Comparison of ENCODE assay signal across 22 cellular contexts in genomic region chr14:24379907-24380746, GRCh38. TPM values are rescaled to one million over a fixed set of nuclear protein-coding genes. Genes with fewer than 3 reads are reported as not detected.
A peak's percentile ranks its signal among the peaks of the same experiment; 100 is the strongest.
DNase-seq lines count a peak whose midpoint lies in the region; TF ChIP-seq lines count a peak whose summit lies in the region.
"Had no signal": no experiment of that assay in that cellular context is flagged by ENCODE, and none has a peak within 500 bp of the region (broad histone marks: within the 10 kb centered on the region; RNA-seq: fewer than 3 reads in every experiment).

No MANE protein-coding gene starts in this region.

- no peaks in the 10 kb centered on the region for H3K23me2 ChIP-seq in H9 (ENCODE audit: insufficient read length, low read depth, low read length, poor library complexity, severe bottlenecking)

- H3K23ac ChIP-seq in H9 (ENCODE audit: insufficient read length, low read depth, low read length) = no peak overlapping the region

- no peaks in the 10 kb centered on the region for H3K79me2 ChIP-seq in H9 (ENCODE audit: insufficient read depth, low read length)

- H3T11ph ChIP-seq in H9 (ENCODE audit: low read length) = no peak overlapping the region

- intact Hi-C loops in activated T-helper 2 cell treated with anti-CD3 and anti-CD28 coated beads, Interferon-gamma antibody, Interleukin-2, Interleukin-4, amounts not matched to agents 10 μg/mL and 5 μg/mL and 100 μg/mL, durations not matched to agents 14 hours and 24 hours and 36 hours (cut with micrococcal nuclease) = no loop called here
- intact Hi-C loops in breast epithelium (cut with DNase I; ENCODE audit: low total_unique reads) = no loop called here

- H3K79me1 ChIP-seq in H9 (ENCODE audit: insufficient read depth, low read depth, low read length, poor library complexity, severe bottlenecking) = no peaks in the 10 kb centered on the region

- peaks cover 3% of the 10 kb centered on the region for H3K4me1 ChIP-seq in H9 (ENCODE audit: insufficient read depth, low read length)
- H3K4me1 ChIP-seq in suprapubic skin = peaks cover 44% of the 10 kb centered on the region
- H3K4me1 ChIP-seq in breast epithelium = no peaks in the 10 kb centered on the region
- H3K4me1 ChIP-seq: Caco-2 had no signal

- H3K14ac ChIP-seq in H9 (ENCODE audit: insufficient read depth, low read length) = peak overlapping the region; percentile 2; the same call in 1 of the 2 replicates

- TF ChIP-seq POLR2A in suprapubic skin (IDR thresholded peaks at IDR 0.05) (no peak), breast epithelium (IDR thresholded peaks at IDR 0.05) (no peak)

- no peaks in the 10 kb centered on the region; the same call in none of the 2 replicates for H3K27me3 Mint-ChIP-seq in H9 (ENCODE audit: low read depth)
- H3K27me3 Mint-ChIP-seq in nephron progenitor cell (ENCODE audit: low read depth, poor library complexity) = no peaks in the 10 kb centered on the region
- peaks cover 3% of the 10 kb centered on the region for H3K27me3 Mint-ChIP-seq in activated T-helper 2 cell treated with anti-CD3 and anti-CD28 coated beads, Interferon-gamma antibody, Interleukin-2, Interleukin-4, amounts not matched to agents 10 μg/mL and 5 μg/mL and 100 μg/mL, durations not matched to agents 14 hours and 24 hours and 36 hours (ENCODE audit: low read depth)

- H3K56ac ChIP-seq in H9 (ENCODE audit: insufficient read length, low read depth, low read length) = no peak overlapping the region

- H3K9me3 Mint-ChIP-seq in H9 (no peaks in the 10 kb centered on the region), nephron progenitor cell (no peaks in the 10 kb centered on the region)
- no peaks in the 10 kb centered on the region for H3K9me3 Mint-ChIP-seq in activated T-helper 2 cell treated with anti-CD3 and anti-CD28 coated beads, Interferon-gamma antibody, Interleukin-2, Interleukin-4, amounts not matched to agents 10 μg/mL and 5 μg/mL and 100 μg/mL, durations not matched to agents 14 hours and 24 hours and 36 hours
- H3K9me3 Mint-ChIP-seq: CD4-positive, alpha-beta memory T cell had no signal

- H2BK5ac ChIP-seq in H9 (ENCODE audit: insufficient read length, low read length) = no peak overlapping the region

- H2BK20ac ChIP-seq in H9 (ENCODE audit: low read depth, low read length, poor library complexity, severe bottlenecking) = no peak overlapping the region

- no peak overlapping the region for H2BK120ac ChIP-seq in H9 (ENCODE audit: low read depth, low read length, poor library complexity, severe bottlenecking)

- no peak overlapping the region for H3K4me3 Mint-ChIP-seq in H9
- H3K4me3 Mint-ChIP-seq in nephron progenitor cell = no peak overlapping the region
- H3K4me3 Mint-ChIP-seq in activated T-helper 2 cell treated with anti-CD3 and anti-CD28 coated beads, Interferon-gamma antibody, Interleukin-2, Interleukin-4, amounts not matched to agents 10 μg/mL and 5 μg/mL and 100 μg/mL, durations not matched to agents 14 hours and 24 hours and 36 hours (ENCODE audit: low read depth) = no peak overlapping the region
- H3K4me3 Mint-ChIP-seq: CD4-positive, alpha-beta memory T cell had no signal

- no peak overlapping the region for H3K9ac ChIP-seq in H9 (ENCODE audit: extremely low read depth, insufficient read length, low read length)

- no peak for TF ChIP-seq CTCF in H9 (conservative IDR thresholded peaks at IDR 0.05)
- no peak for TF ChIP-seq CTCF in coronary artery (IDR thresholded peaks at IDR 0.05)
- no peak for TF ChIP-seq CTCF in nephron progenitor cell (IDR thresholded peaks at IDR 0.05)
- no peak for TF ChIP-seq CTCF in suprapubic skin (IDR thresholded peaks at IDR 0.05)
- no peak for TF ChIP-seq CTCF in breast epithelium (IDR thresholded peaks at IDR 0.05)

- H4K8ac ChIP-seq in H9 (replicated peaks; ENCODE audit: insufficient read length, low read depth, low read length) = no peak overlapping the region

- H3K36me3 ChIP-seq in suprapubic skin = no peaks in the 10 kb centered on the region
- no peaks in the 10 kb centered on the region for H3K36me3 ChIP-seq in breast epithelium

- peak overlapping the region in 2 of 3 experiments; percentile 43 to 50; a peak in 3 of 7 replicates for H3K27ac Mint-ChIP-seq in H9
- H3K27ac Mint-ChIP-seq in nephron progenitor cell = peak overlapping the region; percentile 39
- H3K27ac Mint-ChIP-seq in activated T-helper 2 cell treated with anti-CD3 and anti-CD28 coated beads, Interferon-gamma antibody, Interleukin-2, Interleukin-4, amounts not matched to agents 10 μg/mL and 5 μg/mL and 100 μg/mL, durations not matched to agents 14 hours and 24 hours and 36 hours = no peak overlapping the region

- H3K27ac ChIP-seq in H9 (ENCODE audit: insufficient read length, low read depth, low read length) = no peak overlapping the region
- H3K27ac ChIP-seq in coronary artery = no peak overlapping the region
- H3K27ac ChIP-seq in suprapubic skin = no peak overlapping the region
- no peak overlapping the region for H3K27ac ChIP-seq in breast epithelium
- H3K27ac ChIP-seq: HL-60, SK-N-MC had no signal

- H4K5ac ChIP-seq in H9 (ENCODE audit: insufficient read length, low read depth, low read length) = no peak overlapping the region

- no peak overlapping the region for H2BK15ac ChIP-seq in H9 (ENCODE audit: low read depth, low read length)

- no peak overlapping the region for H2BK12ac ChIP-seq in H9 (ENCODE audit: insufficient read length, low read depth, low read length)

- no peak overlapping the region for H2AFZ ChIP-seq in H9 (ENCODE audit: low read length)

- H3K9me3 ChIP-seq in H9 (ENCODE audit: control insufficient read depth, low read depth, low read length) = no peaks in the 10 kb centered on the region
- H3K9me3 ChIP-seq in suprapubic skin = no peaks in the 10 kb centered on the region
- no peaks in the 10 kb centered on the region for H3K9me3 ChIP-seq in breast epithelium
- H3K9me3 ChIP-seq: Caco-2 had no signal

- DNase-seq in H9 = no peak
- peak; percentile 53 for DNase-seq in coronary artery (ENCODE audit: low spot score)
- DNase-seq in nephron progenitor cell = no peak
- no peak for DNase-seq in putamen (ENCODE audit: low spot score)
- DNase-seq in activated T-helper 2 cell treated with anti-CD3 and anti-CD28 coated beads, Interferon-gamma antibody, Interleukin-2, Interleukin-4, amounts not matched to agents 10 μg/mL and 5 μg/mL and 100 μg/mL, durations not matched to agents 14 hours and 24 hours and 36 hours (ENCODE audit: low spot score) = no peak
- DNase-seq in suprapubic skin (ENCODE audit: low spot score in 2 of 2) = no peak
- no peak for DNase-seq in breast epithelium (ENCODE audit: low spot score in 2 of 2)
- DNase-seq: C1 segment of cervical spinal cord; Caco-2; CD4-positive, alpha-beta memory T cell; GF-D8; NCI-H1048; NCI-H1417 treated with DMSO at 0.1 percent for 48 hours; NCI-H187; NCI-H2081 treated with DMSO at 0.1 percent for 48 hours; NCI-H446; NCI-H524 treated with DMSO at 0.1 percent for 48 hours; NCI-H774; SIG-M5 had no signal

- H3K4me3 ChIP-seq in coronary artery = no peak overlapping the region
- no peak overlapping the region for H3K4me3 ChIP-seq in suprapubic skin
- no peak overlapping the region for H3K4me3 ChIP-seq in breast epithelium
- H3K4me3 ChIP-seq: SK-N-MC had no signal

- H3K4me1 Mint-ChIP-seq in H9 = peaks cover 37 to 46% of the 10 kb centered on the region in 2 experiments
- H3K4me1 Mint-ChIP-seq in nephron progenitor cell = peaks cover 79% of the 10 kb centered on the region
- no peaks in the 10 kb centered on the region for H3K4me1 Mint-ChIP-seq in activated T-helper 2 cell treated with anti-CD3 and anti-CD28 coated beads, Interferon-gamma antibody, Interleukin-2, Interleukin-4, amounts not matched to agents 10 μg/mL and 5 μg/mL and 100 μg/mL, durations not matched to agents 14 hours and 24 hours and 36 hours (ENCODE audit: low read depth)
- H3K4me1 Mint-ChIP-seq: CD4-positive, alpha-beta memory T cell had no signal

- no peak overlapping the region for H3K4me2 ChIP-seq in H9 (ENCODE audit: insufficient read depth, insufficient read length, low read length)

- peaks cover 0 to 3% (median 1%) of the 10 kb centered on the region in 3 experiments; a peak in 5 of 7 replicates for H3K36me3 Mint-ChIP-seq in H9 (ENCODE audit: insufficient read depth in 1 of 3, low read depth in 3 of 3)
- peaks cover 18% of the 10 kb centered on the region for H3K36me3 Mint-ChIP-seq in nephron progenitor cell (ENCODE audit: low read depth)
- H3K36me3 Mint-ChIP-seq in activated T-helper 2 cell treated with anti-CD3 and anti-CD28 coated beads, Interferon-gamma antibody, Interleukin-2, Interleukin-4, amounts not matched to agents 10 μg/mL and 5 μg/mL and 100 μg/mL, durations not matched to agents 14 hours and 24 hours and 36 hours (ENCODE audit: low read depth) = no peaks in the 10 kb centered on the region
- H3K36me3 Mint-ChIP-seq: CD4-positive, alpha-beta memory T cell had no signal

- H4K20me1 ChIP-seq in H9 (ENCODE audit: control insufficient read depth, insufficient read depth, insufficient read length) = no peaks in the 10 kb centered on the region

- no peak overlapping the region for H4K91ac ChIP-seq in H9 (ENCODE audit: insufficient read length, low read depth, low read length)

- WGBS in H9 (ENCODE audit: extremely low coverage, insufficient read length, low lambda C conversion rate) = no CpG with 5 or more reads among the region's 15 CpGs
- 83% methylated on average over 15 of the region's 15 CpGs for WGBS in suprapubic skin

- H3K27me3 ChIP-seq in H9 (ENCODE audit: insufficient read depth, low read length) (no peaks in the 10 kb centered on the region), suprapubic skin (no peaks in the 10 kb centered on the region), breast epithelium (no peaks in the 10 kb centered on the region)

- H2AK5ac ChIP-seq in H9 (ENCODE audit: insufficient read length, low read length) = no peak overlapping the region

- H3K4ac ChIP-seq in H9 (ENCODE audit: low read depth, low read length) = no peak overlapping the region

- TF ChIP-seq EP300 in suprapubic skin (IDR thresholded peaks at IDR 0.05) = no peak

- H3K18ac ChIP-seq in H9 (ENCODE audit: insufficient read length, low read depth, low read length) = no peak overlapping the region

RNA-seq across cellular contexts. Expression of gene NFATC4, which starts 12.1 kb away (rescaled TPM):
- 43.0 and 46.4 TPM in 2 replicates for total RNA-seq in H9 (2021)
- total RNA-seq in activated T-helper 2 cell treated with anti-CD3 and anti-CD28 coated beads, Interferon-gamma antibody, Interleukin-2, Interleukin-4, amounts not matched to agents 10 μg/mL and 5 μg/mL and 100 μg/mL, durations not matched to agents 14 hours and 24 hours and 36 hours = 0.21 TPM in 1 of 2 replicates, not detected in the other
- 10 to 100 TPM; 10.8 to 25.3 (median 12.2) TPM for total RNA-seq in suprapubic skin
- total RNA-seq in breast epithelium = 10 to 100 TPM; 28.6 to 67.2 (median 32.8) TPM
- total RNA-seq: CD4-positive, alpha-beta memory T cell had no signal

RNA-seq across cellular contexts. Expression of gene NYNRIN, which starts 18.7 kb away (rescaled TPM):
- 18.1 and 18.7 TPM in 2 replicates for total RNA-seq in H9 (2021)
- total RNA-seq in activated T-helper 2 cell treated with anti-CD3 and anti-CD28 coated beads, Interferon-gamma antibody, Interleukin-2, Interleukin-4, amounts not matched to agents 10 μg/mL and 5 μg/mL and 100 μg/mL, durations not matched to agents 14 hours and 24 hours and 36 hours = 0.02 and 0.34 TPM in 2 replicates
- total RNA-seq in suprapubic skin = 10 to 100 TPM; 18.5 to 43.6 (median 29.8) TPM
- 1 to 10 TPM; 6.4 to 8.2 (median 7.7) TPM for total RNA-seq in breast epithelium

RNA-seq across cellular contexts. Expression of gene RIPK3, which starts 40.3 kb away (rescaled TPM):
- total RNA-seq in H9 (2021) (0.35 TPM in 1 of 2 replicates, not detected in the other), suprapubic skin (10 to 100 TPM in 2 of 4 donors, 1 to 10 TPM in 2; 6.8 to 13.7 (median 11.1) TPM), breast epithelium (10 to 100 TPM; 10.7 to 13.4 (median 12.0) TPM)
- total RNA-seq in activated T-helper 2 cell treated with anti-CD3 and anti-CD28 coated beads, Interferon-gamma antibody, Interleukin-2, Interleukin-4, amounts not matched to agents 10 μg/mL and 5 μg/mL and 100 μg/mL, durations not matched to agents 14 hours and 24 hours and 36 hours = 13.2 and 15.4 TPM in 2 replicates
- total RNA-seq: A673 had no signal

RNA-seq across cellular contexts. Expression of gene ADCY4, which starts 45.3 kb away (rescaled TPM):
- total RNA-seq in H9 (2021) (0.09 and 0.53 TPM in 2 replicates), suprapubic skin (10 to 100 TPM in 2 of 4 donors, 1 to 10 TPM in 2; 3.9 to 33.2 (median 13.9) TPM), breast epithelium (10 to 100 TPM; 13.8 to 60.6 (median 27.7) TPM)
- total RNA-seq in activated T-helper 2 cell treated with anti-CD3 and anti-CD28 coated beads, Interferon-gamma antibody, Interleukin-2, Interleukin-4, amounts not matched to agents 10 μg/mL and 5 μg/mL and 100 μg/mL, durations not matched to agents 14 hours and 24 hours and 36 hours = 1.5 and 2.3 TPM in 2 replicates

RNA-seq across cellular contexts. Expression of gene CBLN3, which starts 49.3 kb away (rescaled TPM):
- total RNA-seq in H9 (2021) = 0.39 and 0.44 TPM in 2 replicates
- 5.4 and 5.5 TPM in 2 replicates for total RNA-seq in activated T-helper 2 cell treated with anti-CD3 and anti-CD28 coated beads, Interferon-gamma antibody, Interleukin-2, Interleukin-4, amounts not matched to agents 10 μg/mL and 5 μg/mL and 100 μg/mL, durations not matched to agents 14 hours and 24 hours and 36 hours
- total RNA-seq in suprapubic skin = 1 to 10 TPM in 1 of 4 donors, under 1 TPM in 2, not detected in 1; 0.30 to 2.6 (median 0.93) TPM
- 1 to 10 TPM; 1.6 to 3.8 (median 2.3) TPM for total RNA-seq in breast epithelium
